In genomic region chr6:105760746-105761145, GRCh38 we compare ENCODE assay signal across 2 cellular contexts.
TF ChIP-seq lines count a peak whose summit lies in the region.

No MANE protein-coding gene starts in this region.

TF ChIP-seq in SK-N-SH, 30 proteins besides CTCF, POLR2A, EP300 and RAD21:
- TF ChIP-seq, protein P1, sequence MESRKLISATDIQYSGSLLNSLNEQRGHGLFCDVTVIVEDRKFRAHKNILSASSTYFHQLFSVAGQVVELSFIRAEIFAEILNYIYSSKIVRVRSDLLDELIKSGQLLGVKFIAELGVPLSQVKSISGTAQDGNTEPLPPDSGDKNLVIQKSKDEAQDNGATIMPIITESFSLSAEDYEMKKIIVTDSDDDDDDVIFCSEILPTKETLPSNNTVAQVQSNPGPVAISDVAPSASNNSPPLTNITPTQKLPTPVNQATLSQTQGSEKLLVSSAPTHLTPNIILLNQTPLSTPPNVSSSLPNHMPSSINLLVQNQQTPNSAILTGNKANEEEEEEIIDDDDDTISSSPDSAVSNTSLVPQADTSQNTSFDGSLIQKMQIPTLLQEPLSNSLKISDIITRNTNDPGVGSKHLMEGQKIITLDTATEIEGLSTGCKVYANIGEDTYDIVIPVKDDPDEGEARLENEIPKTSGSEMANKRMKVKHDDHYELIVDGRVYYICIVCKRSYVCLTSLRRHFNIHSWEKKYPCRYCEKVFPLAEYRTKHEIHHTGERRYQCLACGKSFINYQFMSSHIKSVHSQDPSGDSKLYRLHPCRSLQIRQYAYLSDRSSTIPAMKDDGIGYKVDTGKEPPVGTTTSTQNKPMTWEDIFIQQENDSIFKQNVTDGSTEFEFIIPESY (IDR thresholded peaks at IDR 0.05; ENCODE audit: borderline replicate concordance, low read depth), result no peak

TF ChIP-seq in SK-N-SH treated with all-trans-retinoic acid at 6 μM for 48 hours, 23 proteins besides CTCF, POLR2A, EP300 and RAD21 (continued from another document):
- TF ChIP-seq CSRNP3 (CRISPR knock-in tag; IDR thresholded peaks at IDR 0.05), result no peak
- TF ChIP-seq OSR1 (CRISPR knock-in tag; IDR thresholded peaks at IDR 0.05), result no peak
- TF ChIP-seq POU6F1 (CRISPR knock-in tag; IDR thresholded peaks at IDR 0.05; ENCODE audit: borderline replicate concordance, low read depth), result no peak
- TF ChIP-seq TOX (CRISPR knock-in tag; IDR thresholded peaks at IDR 0.05; ENCODE audit: borderline replicate concordance), result no peak
- TF ChIP-seq SNAI2 (CRISPR knock-in tag; IDR thresholded peaks at IDR 0.05), result no peak
- no peak for TF ChIP-seq ZNF8 (CRISPR knock-in tag; IDR thresholded peaks at IDR 0.05)
- no peak for TF ChIP-seq ARNTL (CRISPR knock-in tag; IDR thresholded peaks at IDR 0.05; ENCODE audit: borderline replicate concordance, low read depth)
- TF ChIP-seq ZNF70 (CRISPR knock-in tag; IDR thresholded peaks at IDR 0.05), result no peak
- no peak for TF ChIP-seq CSDC2 (CRISPR knock-in tag; IDR thresholded peaks at IDR 0.05)
